In the genomic region with DNA sequence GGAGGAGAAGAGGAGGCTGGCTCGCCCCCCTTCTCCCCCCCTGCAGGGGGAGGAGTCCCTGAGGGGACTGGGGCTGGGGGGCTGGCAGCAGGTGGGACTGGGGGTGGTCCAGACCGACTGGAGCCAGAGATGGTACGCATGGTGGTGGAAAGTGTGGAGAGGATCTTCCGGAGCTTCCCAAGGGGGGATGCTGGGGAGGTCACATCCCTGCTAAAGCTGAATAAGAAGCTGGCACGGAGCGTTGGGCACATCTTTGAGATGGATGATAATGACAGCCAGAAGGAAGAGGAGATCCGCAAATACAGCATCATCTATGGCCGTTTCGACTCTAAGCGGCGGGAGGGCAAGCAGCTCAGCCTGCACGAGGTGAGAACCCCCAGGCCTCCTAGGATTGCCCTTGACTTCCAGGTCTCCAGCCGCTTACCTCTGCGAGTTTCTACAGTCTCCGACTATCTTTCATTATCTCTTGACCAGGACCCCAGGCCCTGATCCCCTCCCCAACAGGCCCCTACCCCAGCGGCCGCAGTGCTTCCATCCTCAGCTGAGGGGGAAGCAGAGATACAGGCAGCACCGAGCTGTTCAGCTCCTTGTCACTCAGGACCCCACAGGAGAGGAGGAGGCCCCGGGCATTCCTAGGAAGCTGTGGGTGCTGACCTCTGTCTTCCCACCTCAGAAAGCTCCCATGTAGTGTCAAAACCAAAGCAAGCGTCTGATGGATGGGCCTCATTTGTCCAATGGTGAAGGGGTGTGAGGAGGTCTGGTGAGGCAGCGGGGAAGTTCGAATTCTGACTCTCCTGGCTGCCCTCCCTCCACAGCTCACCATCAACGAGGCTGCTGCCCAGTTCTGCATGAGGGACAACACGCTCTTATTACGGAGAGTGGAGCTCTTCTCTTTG, we compare ENCODE assay signal across 10 cellular contexts. TPM values are rescaled to one million over a fixed set of nuclear protein-coding genes. Genes with fewer than 3 reads are reported as not detected.
DNase-seq lines count a peak whose midpoint lies in the region; ATAC-seq and TF ChIP-seq lines count a peak whose summit lies in the region.
"Had no signal": no experiment of that assay in that cellular context is flagged by ENCODE, and none has a peak within 500 bp of the region (broad histone marks: within the 10 kb centered on the region; RNA-seq: fewer than 3 reads in every experiment).

No MANE protein-coding gene starts in this region.

- H3K27ac Mint-ChIP-seq in activated CD4-positive, alpha-beta T cell treated with anti-CD3 and anti-CD28 coated beads, Interleukin-2, amount 10 ng/mL, durations not matched to agents 7 days and 5 days: peak overlapping the region; percentile 54
- peak overlapping the region; percentile 58 to 91 for H3K27ac Mint-ChIP-seq in activated naive CD4-positive, alpha-beta T cell treated with anti-CD3 and anti-CD28 coated beads, Interleukin-2, amount 50 U/mL, for 72 hours

- TF ChIP-seq EP300 in stomach (IDR thresholded peaks at IDR 0.05): no peak

- no peak for TF ChIP-seq POLR2A in stomach (IDR thresholded peaks at IDR 0.05)

- peak overlapping the region in 4 of 5 donors; percentile 74 to 99 (median 89) for H3K27ac ChIP-seq in stomach

- POLR2A ChIA-PET in activated CD4-positive, alpha-beta T cell treated with anti-CD3 and anti-CD28 coated beads, Interleukin-2, amount 10 ng/mL, durations not matched to agents 7 days and 5 days (lab: Charles Lee): interaction anchor here (1.2 to 1.4 kb wide), 2 partner anchors 14 to 19 kb away, joined by 5 to 6 read pairs; no protein-coding TSS in a partner anchor

- ATAC-seq in activated naive CD4-positive, alpha-beta T cell treated with anti-CD3 and anti-CD28 coated beads, Interleukin-2, amount 50 U/mL, for 72 hours: no peak

- intact Hi-C loops in stomach (cut with DNase I; ENCODE audit: low total_unique reads): no loop called here

- H3K9me3 Mint-ChIP-seq in activated CD4-positive, alpha-beta T cell treated with anti-CD3 and anti-CD28 coated beads, Interleukin-2, amount 10 ng/mL, durations not matched to agents 7 days and 5 days: no peaks in the 10 kb centered on the region
- no peaks in the 10 kb centered on the region for H3K9me3 Mint-ChIP-seq in activated naive CD4-positive, alpha-beta T cell treated with anti-CD3 and anti-CD28 coated beads, Interleukin-2, amount 50 U/mL, for 72 hours

- 69 to 82% (median 76%) methylated on average over 22 to 25 of the region's 25 CpGs for WGBS in stomach, 5 donors

- no peak for DNase-seq in activated CD4-positive, alpha-beta T cell treated with anti-CD3 and anti-CD28 coated beads, Interleukin-2, amount 10 ng/mL, durations not matched to agents 7 days and 5 days
- DNase-seq in activated CD4-positive, alpha-beta T cell treated with anti-CD3 and anti-CD28 coated beads for 4 hours: no peak
- no peak for DNase-seq in activated naive CD4-positive, alpha-beta T cell treated with anti-CD3 and anti-CD28 coated beads, Interleukin-2, amount 50 U/mL, for 72 hours (ENCODE audit: low spot score in 2 of 2)
- DNase-seq in germinal center (ENCODE audit: low spot score): peak; percentile 1
- no peak for DNase-seq in stomach
- no peak for DNase-seq in NCI-H748 (lab: John Stamatoyannopoulos, UW; ENCODE audit: unreplicated experiment)
- DNase-seq in NCI-H2171 (lab: John Stamatoyannopoulos, UW): no peak
- no peak for DNase-seq in stimulated activated naive CD4-positive, alpha-beta T cell treated with Interleukin-2 at 50 U/mL for 16 hours (lab: John Stamatoyannopoulos, UW)
- DNase-seq: AML-193 had no signal

- TF ChIP-seq CTCF in stomach (IDR thresholded peaks at IDR 0.05): no peak

- peak overlapping the region in 3 of 4 donors; percentile 87 to 93 (median 92) for H3K4me3 ChIP-seq in stomach

- H3K4me1 Mint-ChIP-seq in activated CD4-positive, alpha-beta T cell treated with anti-CD3 and anti-CD28 coated beads, Interleukin-2, amount 10 ng/mL, durations not matched to agents 7 days and 5 days: peaks cover 60% of the 10 kb centered on the region

- no peaks in the 10 kb centered on the region for H3K9me3 ChIP-seq in stomach
- H3K9me3 ChIP-seq: adrenal gland had no signal

- H3K4me1 ChIP-seq in stomach: peaks cover 49 to 87% (median 70%) of the 10 kb centered on the region in 4 donors

- H3K36me3 Mint-ChIP-seq in activated CD4-positive, alpha-beta T cell treated with anti-CD3 and anti-CD28 coated beads, Interleukin-2, amount 10 ng/mL, durations not matched to agents 7 days and 5 days (ENCODE audit: low read depth): peaks cover 16% of the 10 kb centered on the region
- peaks cover 13 to 27% of the 10 kb centered on the region in 2 donors for H3K36me3 Mint-ChIP-seq in activated naive CD4-positive, alpha-beta T cell treated with anti-CD3 and anti-CD28 coated beads, Interleukin-2, amount 50 U/mL, for 72 hours

- no peaks in the 10 kb centered on the region for H3K27me3 ChIP-seq in stomach
- H3K27me3 ChIP-seq: adrenal gland had no signal

- peaks cover 41 to 58% (median 54%) of the 10 kb centered on the region in 4 donors for H3K36me3 ChIP-seq in stomach

- H3K4me3 Mint-ChIP-seq in activated CD4-positive, alpha-beta T cell treated with anti-CD3 and anti-CD28 coated beads, Interleukin-2, amount 10 ng/mL, durations not matched to agents 7 days and 5 days: no peak overlapping the region

- CTCF ChIA-PET in activated CD4-positive, alpha-beta T cell treated with anti-CD3 and anti-CD28 coated beads, Interleukin-2, amount 10 ng/mL, durations not matched to agents 7 days and 5 days (lab: Charles Lee): interaction anchor here (0.8 to 6.7 kb wide), 16 partner anchors 10 to 345 kb away, joined by 3 to 90 read pairs (median 4); partner anchors contain the start of genes LRP1, NEMP1, STAT6 and ZBTB39

- H3K27me3 Mint-ChIP-seq in activated CD4-positive, alpha-beta T cell treated with anti-CD3 and anti-CD28 coated beads, Interleukin-2, amount 10 ng/mL, durations not matched to agents 7 days and 5 days: no peaks in the 10 kb centered on the region

RNA-seq across cellular contexts. Expression of gene NAB2, which starts 3.0 kb away (rescaled TPM):
- total RNA-seq in activated CD4-positive, alpha-beta T cell treated with anti-CD3 and anti-CD28 coated beads, Interleukin-2, amount 10 ng/mL, durations not matched to agents 7 days and 5 days: 1 to 10 TPM; 5.5 to 6.8 TPM
- total RNA-seq in activated naive CD4-positive, alpha-beta T cell treated with anti-CD3 and anti-CD28 coated beads, Interleukin-2, amount 50 U/mL, for 72 hours: 10 to 100 TPM; 39.1 to 39.3 TPM
- 10 to 100 TPM in 2 of 5 donors, 1 to 10 TPM in 2, not detected in 1; 1.7 to 12.1 (median 8.3) TPM for total RNA-seq in stomach
- polyA plus RNA-seq in stomach: 10 to 100 TPM; 14.1 to 16.6 (median 16.3) TPM

RNA-seq across cellular contexts. Expression of gene NEMP1, which starts 13.3 kb away (rescaled TPM):
- total RNA-seq in activated CD4-positive, alpha-beta T cell treated with anti-CD3 and anti-CD28 coated beads, Interleukin-2, amount 10 ng/mL, durations not matched to agents 7 days and 5 days: 10 to 100 TPM; 50.2 to 54.3 TPM
- total RNA-seq in activated naive CD4-positive, alpha-beta T cell treated with anti-CD3 and anti-CD28 coated beads, Interleukin-2, amount 50 U/mL, for 72 hours: 100 to 1,000 TPM in 1 of 2 donors, 10 to 100 TPM in 1; 80.2 to 182 TPM
- total RNA-seq in stomach: 10 to 100 TPM in 1 of 5 donors, 1 to 10 TPM in 4; 1.2 to 16.7 (median 2.7) TPM
- polyA plus RNA-seq in stomach: 1 to 10 TPM; 1.1 to 3.8 (median 2.2) TPM

RNA-seq across cellular contexts. Expression of gene STAT6, which starts 19.3 kb away (rescaled TPM):
- 100 to 1,000 TPM; 239 to 242 TPM for total RNA-seq in activated CD4-positive, alpha-beta T cell treated with anti-CD3 and anti-CD28 coated beads, Interleukin-2, amount 10 ng/mL, durations not matched to agents 7 days and 5 days
- 100 to 1,000 TPM; 213 to 283 TPM for total RNA-seq in activated naive CD4-positive, alpha-beta T cell treated with anti-CD3 and anti-CD28 coated beads, Interleukin-2, amount 50 U/mL, for 72 hours
- 100 to 1,000 TPM in 4 of 5 donors, 10 to 100 TPM in 1; 81.9 to 343 (median 209) TPM for total RNA-seq in stomach
- 100 to 1,000 TPM; 138 to 477 (median 147) TPM for polyA plus RNA-seq in stomach

RNA-seq across cellular contexts. Expression of gene LRP1, which starts 36.4 kb away (rescaled TPM):
- under 1 TPM; 0.94 TPM for total RNA-seq in activated CD4-positive, alpha-beta T cell treated with anti-CD3 and anti-CD28 coated beads, Interleukin-2, amount 10 ng/mL, durations not matched to agents 7 days and 5 days
- total RNA-seq in activated naive CD4-positive, alpha-beta T cell treated with anti-CD3 and anti-CD28 coated beads, Interleukin-2, amount 50 U/mL, for 72 hours: 1 to 10 TPM; 1.3 to 5.9 TPM
- total RNA-seq in stomach: 100 to 1,000 TPM in 4 of 5 donors, 10 to 100 TPM in 1; 97.8 to 510 (median 129) TPM
- 10 to 100 TPM; 13.5 to 25.9 (median 13.6) TPM for polyA plus RNA-seq in stomach

RNA-seq across cellular contexts. Expression of gene MYO1A, which starts 42.0 kb away (rescaled TPM):
- total RNA-seq in activated CD4-positive, alpha-beta T cell treated with anti-CD3 and anti-CD28 coated beads, Interleukin-2, amount 10 ng/mL, durations not matched to agents 7 days and 5 days: 1 to 10 TPM; 1.4 to 2.9 TPM
- 1 to 10 TPM; 3.3 to 4.7 TPM for total RNA-seq in activated naive CD4-positive, alpha-beta T cell treated with anti-CD3 and anti-CD28 coated beads, Interleukin-2, amount 50 U/mL, for 72 hours
- 10 to 100 TPM in 4 of 5 donors, 1 to 10 TPM in 1; 2.7 to 97.3 (median 19.3) TPM for total RNA-seq in stomach
- 10 to 100 TPM in 1 of 3 donors, 1 to 10 TPM in 1, under 1 TPM in 1; 0.70 to 16.2 (median 1.2) TPM for polyA plus RNA-seq in stomach
